ENCODE assay signal across 1 cellular context in genomic region chr11:64743591-64744543, GRCh38.
TF ChIP-seq lines count a peak whose summit lies in the region.

Gene RASGRP2, minus strand, starts transcription at chr11:64744142. Its CDS starts 1,276 bp downstream, at chr11:64742866.

TF ChIP-seq in K562, 482 proteins besides CTCF, POLR2A, EP300 and RAD21 (continued from another document and continues in another):
- no peak for TF ChIP-seq FOXJ3 (CRISPR knock-in tag; IDR thresholded peaks at IDR 0.05)
- TF ChIP-seq, protein P1, sequence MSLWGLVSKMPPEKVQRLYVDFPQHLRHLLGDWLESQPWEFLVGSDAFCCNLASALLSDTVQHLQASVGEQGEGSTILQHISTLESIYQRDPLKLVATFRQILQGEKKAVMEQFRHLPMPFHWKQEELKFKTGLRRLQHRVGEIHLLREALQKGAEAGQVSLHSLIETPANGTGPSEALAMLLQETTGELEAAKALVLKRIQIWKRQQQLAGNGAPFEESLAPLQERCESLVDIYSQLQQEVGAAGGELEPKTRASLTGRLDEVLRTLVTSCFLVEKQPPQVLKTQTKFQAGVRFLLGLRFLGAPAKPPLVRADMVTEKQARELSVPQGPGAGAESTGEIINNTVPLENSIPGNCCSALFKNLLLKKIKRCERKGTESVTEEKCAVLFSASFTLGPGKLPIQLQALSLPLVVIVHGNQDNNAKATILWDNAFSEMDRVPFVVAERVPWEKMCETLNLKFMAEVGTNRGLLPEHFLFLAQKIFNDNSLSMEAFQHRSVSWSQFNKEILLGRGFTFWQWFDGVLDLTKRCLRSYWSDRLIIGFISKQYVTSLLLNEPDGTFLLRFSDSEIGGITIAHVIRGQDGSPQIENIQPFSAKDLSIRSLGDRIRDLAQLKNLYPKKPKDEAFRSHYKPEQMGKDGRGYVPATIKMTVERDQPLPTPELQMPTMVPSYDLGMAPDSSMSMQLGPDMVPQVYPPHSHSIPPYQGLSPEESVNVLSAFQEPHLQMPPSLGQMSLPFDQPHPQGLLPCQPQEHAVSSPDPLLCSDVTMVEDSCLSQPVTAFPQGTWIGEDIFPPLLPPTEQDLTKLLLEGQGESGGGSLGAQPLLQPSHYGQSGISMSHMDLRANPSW (CRISPR knock-in tag; IDR thresholded peaks at IDR 0.05) = no peak
- TF ChIP-seq ZNF778 (CRISPR knock-in tag; IDR thresholded peaks at IDR 0.05) = no peak
- no peak for TF ChIP-seq ZNF764 (CRISPR knock-in tag; IDR thresholded peaks at IDR 0.05; ENCODE audit: low read depth)
- TF ChIP-seq LARP7 (IDR thresholded peaks at IDR 0.05) = peak; percentile 44; the same call in 1 of the 2 replicates
- TF ChIP-seq PHB (CRISPR knock-in tag; IDR thresholded peaks at IDR 0.05) = no peak
- TF ChIP-seq SMARCB1 (IDR thresholded peaks at IDR 0.05; ENCODE audit: insufficient read length, low read depth) = no peak
- no peak for TF ChIP-seq PTTG1 (tag; IDR thresholded peaks at IDR 0.05; ENCODE audit: low read depth)
- TF ChIP-seq, protein P2, sequence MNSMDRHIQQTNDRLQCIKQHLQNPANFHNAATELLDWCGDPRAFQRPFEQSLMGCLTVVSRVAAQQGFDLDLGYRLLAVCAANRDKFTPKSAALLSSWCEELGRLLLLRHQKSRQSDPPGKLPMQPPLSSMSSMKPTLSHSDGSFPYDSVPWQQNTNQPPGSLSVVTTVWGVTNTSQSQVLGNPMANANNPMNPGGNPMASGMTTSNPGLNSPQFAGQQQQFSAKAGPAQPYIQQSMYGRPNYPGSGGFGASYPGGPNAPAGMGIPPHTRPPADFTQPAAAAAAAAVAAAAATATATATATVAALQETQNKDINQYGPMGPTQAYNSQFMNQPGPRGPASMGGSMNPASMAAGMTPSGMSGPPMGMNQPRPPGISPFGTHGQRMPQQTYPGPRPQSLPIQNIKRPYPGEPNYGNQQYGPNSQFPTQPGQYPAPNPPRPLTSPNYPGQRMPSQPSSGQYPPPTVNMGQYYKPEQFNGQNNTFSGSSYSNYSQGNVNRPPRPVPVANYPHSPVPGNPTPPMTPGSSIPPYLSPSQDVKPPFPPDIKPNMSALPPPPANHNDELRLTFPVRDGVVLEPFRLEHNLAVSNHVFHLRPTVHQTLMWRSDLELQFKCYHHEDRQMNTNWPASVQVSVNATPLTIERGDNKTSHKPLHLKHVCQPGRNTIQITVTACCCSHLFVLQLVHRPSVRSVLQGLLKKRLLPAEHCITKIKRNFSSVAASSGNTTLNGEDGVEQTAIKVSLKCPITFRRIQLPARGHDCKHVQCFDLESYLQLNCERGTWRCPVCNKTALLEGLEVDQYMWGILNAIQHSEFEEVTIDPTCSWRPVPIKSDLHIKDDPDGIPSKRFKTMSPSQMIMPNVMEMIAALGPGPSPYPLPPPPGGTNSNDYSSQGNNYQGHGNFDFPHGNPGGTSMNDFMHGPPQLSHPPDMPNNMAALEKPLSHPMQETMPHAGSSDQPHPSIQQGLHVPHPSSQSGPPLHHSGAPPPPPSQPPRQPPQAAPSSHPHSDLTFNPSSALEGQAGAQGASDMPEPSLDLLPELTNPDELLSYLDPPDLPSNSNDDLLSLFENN (IDR thresholded peaks at IDR 0.05; ENCODE audit: low read depth in 2 of 2, low read length in 2 of 2) = no peak
- TF ChIP-seq TFAM (CRISPR knock-in tag; conservative IDR thresholded peaks at IDR 0.05) = no peak
- no peak for TF ChIP-seq ZNF354B (CRISPR knock-in tag; IDR thresholded peaks at IDR 0.05)
- TF ChIP-seq ARID1B (IDR thresholded peaks at IDR 0.05) = no peak
- TF ChIP-seq NELFE (IDR thresholded peaks at IDR 0.05; ENCODE audit: insufficient read depth, insufficient read length) = no peak
- TF ChIP-seq MEF2A (IDR thresholded peaks at IDR 0.05; ENCODE audit: control insufficient read depth, low read depth, low read length) = no peak
- TF ChIP-seq E2F6 (IDR thresholded peaks at IDR 0.05; ENCODE audit: borderline replicate concordance in 1 of 2, extremely low read depth in 1 of 2, insufficient read depth in 1 of 2, insufficient read length in 1 of 2, low read depth in 1 of 2, low read length in 1 of 2, poor library complexity in 1 of 2, severe bottlenecking in 1 of 2) = peak; percentile 9 to 33
- TF ChIP-seq, protein P3, sequence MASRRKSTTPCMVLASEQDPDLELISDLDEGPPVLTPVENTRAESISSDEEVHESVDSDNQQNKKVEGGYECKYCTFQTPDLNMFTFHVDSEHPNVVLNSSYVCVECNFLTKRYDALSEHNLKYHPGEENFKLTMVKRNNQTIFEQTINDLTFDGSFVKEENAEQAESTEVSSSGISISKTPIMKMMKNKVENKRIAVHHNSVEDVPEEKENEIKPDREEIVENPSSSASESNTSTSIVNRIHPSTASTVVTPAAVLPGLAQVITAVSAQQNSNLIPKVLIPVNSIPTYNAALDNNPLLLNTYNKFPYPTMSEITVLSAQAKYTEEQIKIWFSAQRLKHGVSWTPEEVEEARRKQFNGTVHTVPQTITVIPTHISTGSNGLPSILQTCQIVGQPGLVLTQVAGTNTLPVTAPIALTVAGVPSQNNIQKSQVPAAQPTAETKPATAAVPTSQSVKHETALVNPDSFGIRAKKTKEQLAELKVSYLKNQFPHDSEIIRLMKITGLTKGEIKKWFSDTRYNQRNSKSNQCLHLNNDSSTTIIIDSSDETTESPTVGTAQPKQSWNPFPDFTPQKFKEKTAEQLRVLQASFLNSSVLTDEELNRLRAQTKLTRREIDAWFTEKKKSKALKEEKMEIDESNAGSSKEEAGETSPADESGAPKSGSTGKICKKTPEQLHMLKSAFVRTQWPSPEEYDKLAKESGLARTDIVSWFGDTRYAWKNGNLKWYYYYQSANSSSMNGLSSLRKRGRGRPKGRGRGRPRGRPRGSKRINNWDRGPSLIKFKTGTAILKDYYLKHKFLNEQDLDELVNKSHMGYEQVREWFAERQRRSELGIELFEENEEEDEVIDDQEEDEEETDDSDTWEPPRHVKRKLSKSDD (conservative IDR thresholded peaks at IDR 0.05; ENCODE audit: low read length) = no peak
- TF ChIP-seq KDM2B (CRISPR knock-in tag; IDR thresholded peaks at IDR 0.05) = peak; percentile 22; the same call in 1 of the 2 replicates
- TF ChIP-seq HMGN3 (IDR thresholded peaks at IDR 0.05; ENCODE audit: borderline replicate concordance, extremely low read depth, insufficient read length, low read depth, low read length) = peak; percentile 83
- TF ChIP-seq ZNF584 (CRISPR knock-in tag; IDR thresholded peaks at IDR 0.05; ENCODE audit: low read depth) = no peak
- no peak for TF ChIP-seq POLR2H (tag; IDR thresholded peaks at IDR 0.05; ENCODE audit: low read depth)
- TF ChIP-seq GTF3C2 (IDR thresholded peaks at IDR 0.05; ENCODE audit: borderline replicate concordance, extremely low read depth, insufficient read length) = no peak
- TF ChIP-seq CREM (IDR thresholded peaks at IDR 0.05; ENCODE audit: low read depth) = peak; percentile 40
- TF ChIP-seq, protein P4, sequence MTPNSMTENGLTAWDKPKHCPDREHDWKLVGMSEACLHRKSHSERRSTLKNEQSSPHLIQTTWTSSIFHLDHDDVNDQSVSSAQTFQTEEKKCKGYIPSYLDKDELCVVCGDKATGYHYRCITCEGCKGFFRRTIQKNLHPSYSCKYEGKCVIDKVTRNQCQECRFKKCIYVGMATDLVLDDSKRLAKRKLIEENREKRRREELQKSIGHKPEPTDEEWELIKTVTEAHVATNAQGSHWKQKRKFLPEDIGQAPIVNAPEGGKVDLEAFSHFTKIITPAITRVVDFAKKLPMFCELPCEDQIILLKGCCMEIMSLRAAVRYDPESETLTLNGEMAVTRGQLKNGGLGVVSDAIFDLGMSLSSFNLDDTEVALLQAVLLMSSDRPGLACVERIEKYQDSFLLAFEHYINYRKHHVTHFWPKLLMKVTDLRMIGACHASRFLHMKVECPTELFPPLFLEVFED (CRISPR knock-in tag; conservative IDR thresholded peaks at IDR 0.05) = no peak
- peak; percentile 54 for TF ChIP-seq PRDM10 (IDR thresholded peaks at IDR 0.05; ENCODE audit: partially characterized antibody)
- TF ChIP-seq RBBP5 (IDR thresholded peaks at IDR 0.05; ENCODE audit: borderline replicate concordance, insufficient read depth, low read length, poor library complexity, severe bottlenecking) = peak; percentile 44
- no peak for TF ChIP-seq HDAC3 (IDR thresholded peaks at IDR 0.05; ENCODE audit: borderline replicate concordance, partially characterized antibody)
- TF ChIP-seq FOXK2 (conservative IDR thresholded peaks at IDR 0.05 in 1 of 2, IDR thresholded peaks at IDR 0.05 in 1 of 2; ENCODE audit: low read depth in 2 of 2) = no peak
- TF ChIP-seq, protein P5, sequence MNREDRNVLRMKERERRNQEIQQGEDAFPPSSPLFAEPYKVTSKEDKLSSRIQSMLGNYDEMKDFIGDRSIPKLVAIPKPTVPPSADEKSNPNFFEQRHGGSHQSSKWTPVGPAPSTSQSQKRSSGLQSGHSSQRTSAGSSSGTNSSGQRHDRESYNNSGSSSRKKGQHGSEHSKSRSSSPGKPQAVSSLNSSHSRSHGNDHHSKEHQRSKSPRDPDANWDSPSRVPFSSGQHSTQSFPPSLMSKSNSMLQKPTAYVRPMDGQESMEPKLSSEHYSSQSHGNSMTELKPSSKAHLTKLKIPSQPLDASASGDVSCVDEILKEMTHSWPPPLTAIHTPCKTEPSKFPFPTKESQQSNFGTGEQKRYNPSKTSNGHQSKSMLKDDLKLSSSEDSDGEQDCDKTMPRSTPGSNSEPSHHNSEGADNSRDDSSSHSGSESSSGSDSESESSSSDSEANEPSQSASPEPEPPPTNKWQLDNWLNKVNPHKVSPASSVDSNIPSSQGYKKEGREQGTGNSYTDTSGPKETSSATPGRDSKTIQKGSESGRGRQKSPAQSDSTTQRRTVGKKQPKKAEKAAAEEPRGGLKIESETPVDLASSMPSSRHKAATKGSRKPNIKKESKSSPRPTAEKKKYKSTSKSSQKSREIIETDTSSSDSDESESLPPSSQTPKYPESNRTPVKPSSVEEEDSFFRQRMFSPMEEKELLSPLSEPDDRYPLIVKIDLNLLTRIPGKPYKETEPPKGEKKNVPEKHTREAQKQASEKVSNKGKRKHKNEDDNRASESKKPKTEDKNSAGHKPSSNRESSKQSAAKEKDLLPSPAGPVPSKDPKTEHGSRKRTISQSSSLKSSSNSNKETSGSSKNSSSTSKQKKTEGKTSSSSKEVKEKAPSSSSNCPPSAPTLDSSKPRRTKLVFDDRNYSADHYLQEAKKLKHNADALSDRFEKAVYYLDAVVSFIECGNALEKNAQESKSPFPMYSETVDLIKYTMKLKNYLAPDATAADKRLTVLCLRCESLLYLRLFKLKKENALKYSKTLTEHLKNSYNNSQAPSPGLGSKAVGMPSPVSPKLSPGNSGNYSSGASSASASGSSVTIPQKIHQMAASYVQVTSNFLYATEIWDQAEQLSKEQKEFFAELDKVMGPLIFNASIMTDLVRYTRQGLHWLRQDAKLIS (CRISPR knock-in tag; IDR thresholded peaks at IDR 0.05) = 0 out of 2 replicates have a peak, but pooled peaks have one; percentile 13
